8 cellular contexts compared by ENCODE assay signal in the genomic region with DNA sequence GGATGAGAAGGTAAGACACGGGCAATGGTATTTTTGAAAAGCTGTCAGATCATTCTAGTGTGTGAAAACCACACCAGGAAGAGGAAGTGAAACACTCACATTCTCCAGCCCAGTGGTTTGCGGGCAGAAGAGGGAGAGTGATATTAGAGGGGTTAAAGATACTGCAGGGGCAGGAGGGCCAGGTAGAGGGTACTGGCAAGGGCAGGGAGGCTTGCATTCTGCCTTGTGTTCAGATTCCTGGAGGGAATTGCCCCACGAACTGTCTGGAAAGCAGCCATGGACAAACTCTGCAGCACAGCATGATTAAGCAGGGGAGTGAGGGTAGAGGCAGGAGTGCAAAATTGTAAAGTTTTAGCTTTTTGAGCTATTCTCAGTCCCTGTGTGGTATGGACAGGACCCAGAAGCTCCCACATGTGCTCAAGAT. TPM values are rescaled to one million over a fixed set of nuclear protein-coding genes. Genes with fewer than 3 reads are reported as not detected.
A peak's percentile ranks its signal among the peaks of the same experiment; 100 is the strongest.
DNase-seq lines count a peak whose midpoint lies in the region; ATAC-seq and TF ChIP-seq lines count a peak whose summit lies in the region.

No MANE protein-coding gene starts in this region.

- H3K4me3 ChIP-seq in Peyer's patch (no peak overlapping the region), GM23338 (no peak overlapping the region)

- peak in 2 of 3 donors; percentile 66 to 77 for DNase-seq in Peyer's patch
- peak; percentile 86 for DNase-seq in activated effector memory CD4-positive, alpha-beta T cell treated with anti-CD3 and anti-CD28 coated beads, Interleukin-2, amount 50 U/mL, for 16 hours
- peak; percentile 18 for DNase-seq in renal cortical epithelial cell (ENCODE audit: low read depth)
- no peak for DNase-seq in cerebellar nuclear complex (lab: John Stamatoyannopoulos, UW)
- DNase-seq in NCI-H1436 treated with DMSO at 0.1 percent for 48 hours (lab: John Stamatoyannopoulos, UW), result no peak
- no peak for DNase-seq in GM23338 (ENCODE audit: low spot score)

- no peak overlapping the region for H2AFZ ChIP-seq in GM23338

- TF ChIP-seq POLR2A in Peyer's patch (IDR thresholded peaks at IDR 0.05), result no peak

- no peaks in the 10 kb centered on the region for H3K27me3 Mint-ChIP-seq in GM23338 (ENCODE audit: insufficient read depth, low read depth, poor library complexity)

- H3K9me2 ChIP-seq in GM23338 (ENCODE audit: insufficient read depth), result peaks cover 15% of the 10 kb centered on the region

- no peak overlapping the region for H3K4me2 ChIP-seq in GM23338

- ATAC-seq in GM18499 (IDR thresholded peaks at IDR 0.05; ENCODE audit: insufficient read depth, unreplicated experiment), result peak; percentile 85
- ATAC-seq in HG02884 (IDR thresholded peaks at IDR 0.05; ENCODE audit: unreplicated experiment), result peak; percentile 92
- no peak for ATAC-seq in GM23338

- peaks cover 2% of the 10 kb centered on the region; the same call in 1 of the 3 replicates for H3K9me3 Mint-ChIP-seq in GM23338

- no peaks in the 10 kb centered on the region for H3K27me3 ChIP-seq in Peyer's patch
- no peaks in the 10 kb centered on the region for H3K27me3 ChIP-seq in GM23338 (ENCODE audit: insufficient read depth)

- H3K4me1 ChIP-seq in Peyer's patch (peaks cover 0 to 19% (median 17%) of the 10 kb centered on the region in 4 donors), GM23338 (ENCODE audit: insufficient read depth) (peaks cover 11% of the 10 kb centered on the region; the same call in 1 of the 2 replicates)

- H4K20me1 ChIP-seq in GM23338 (replicated peaks; ENCODE audit: insufficient read depth), result no peaks in the 10 kb centered on the region

- no peaks in the 10 kb centered on the region for H3K79me2 ChIP-seq in GM23338 (replicated peaks; ENCODE audit: insufficient read depth)

- H3K36me3 ChIP-seq in Peyer's patch, result no peaks in the 10 kb centered on the region
- H3K36me3 ChIP-seq in GM23338 (ENCODE audit: insufficient read depth), result no peaks in the 10 kb centered on the region; the same call in 1 of the 2 replicates

- H3K27ac ChIP-seq in Peyer's patch (no peak overlapping the region), GM23338 (ENCODE audit: low read depth) (no peak overlapping the region)

- no peak overlapping the region for H3K4me3 Mint-ChIP-seq in GM23338

- H3K4me1 Mint-ChIP-seq in GM23338, result peaks cover 15% of the 10 kb centered on the region

- H3K27ac Mint-ChIP-seq in GM23338, result no peak overlapping the region

- H3F3A ChIP-seq in GM23338 (replicated peaks; ENCODE audit: low read depth), result 0 out of 2 replicates have a peak, but pooled peaks cover 5% of the 10 kb centered on the region

- no peak for TF ChIP-seq CTCF in Peyer's patch (IDR thresholded peaks at IDR 0.05)
- TF ChIP-seq CTCF in GM23338 (conservative IDR thresholded peaks at IDR 0.05; ENCODE audit: low read depth in 2 of 2), result no peak

- H3K9me3 ChIP-seq in Peyer's patch, result no peaks in the 10 kb centered on the region

- H3K36me3 Mint-ChIP-seq in GM23338 (ENCODE audit: low read depth), result no peaks in the 10 kb centered on the region; the same call in 2 of the 3 replicates

TF ChIP-seq in GM23338, 12 proteins besides CTCF, POLR2A, EP300 and RAD21:
- TF ChIP-seq POLR2AphosphoS5 (IDR thresholded peaks at IDR 0.05; ENCODE audit: low read depth) (no peak), NANOG (IDR thresholded peaks at IDR 0.05; ENCODE audit: borderline replicate concordance) (no peak), JUNB (IDR thresholded peaks at IDR 0.05; ENCODE audit: unreplicated experiment) (no peak), EZH2phosphoT487 (IDR thresholded peaks at IDR 0.05; ENCODE audit: unreplicated experiment) (no peak)
- TF ChIP-seq, protein P1, sequence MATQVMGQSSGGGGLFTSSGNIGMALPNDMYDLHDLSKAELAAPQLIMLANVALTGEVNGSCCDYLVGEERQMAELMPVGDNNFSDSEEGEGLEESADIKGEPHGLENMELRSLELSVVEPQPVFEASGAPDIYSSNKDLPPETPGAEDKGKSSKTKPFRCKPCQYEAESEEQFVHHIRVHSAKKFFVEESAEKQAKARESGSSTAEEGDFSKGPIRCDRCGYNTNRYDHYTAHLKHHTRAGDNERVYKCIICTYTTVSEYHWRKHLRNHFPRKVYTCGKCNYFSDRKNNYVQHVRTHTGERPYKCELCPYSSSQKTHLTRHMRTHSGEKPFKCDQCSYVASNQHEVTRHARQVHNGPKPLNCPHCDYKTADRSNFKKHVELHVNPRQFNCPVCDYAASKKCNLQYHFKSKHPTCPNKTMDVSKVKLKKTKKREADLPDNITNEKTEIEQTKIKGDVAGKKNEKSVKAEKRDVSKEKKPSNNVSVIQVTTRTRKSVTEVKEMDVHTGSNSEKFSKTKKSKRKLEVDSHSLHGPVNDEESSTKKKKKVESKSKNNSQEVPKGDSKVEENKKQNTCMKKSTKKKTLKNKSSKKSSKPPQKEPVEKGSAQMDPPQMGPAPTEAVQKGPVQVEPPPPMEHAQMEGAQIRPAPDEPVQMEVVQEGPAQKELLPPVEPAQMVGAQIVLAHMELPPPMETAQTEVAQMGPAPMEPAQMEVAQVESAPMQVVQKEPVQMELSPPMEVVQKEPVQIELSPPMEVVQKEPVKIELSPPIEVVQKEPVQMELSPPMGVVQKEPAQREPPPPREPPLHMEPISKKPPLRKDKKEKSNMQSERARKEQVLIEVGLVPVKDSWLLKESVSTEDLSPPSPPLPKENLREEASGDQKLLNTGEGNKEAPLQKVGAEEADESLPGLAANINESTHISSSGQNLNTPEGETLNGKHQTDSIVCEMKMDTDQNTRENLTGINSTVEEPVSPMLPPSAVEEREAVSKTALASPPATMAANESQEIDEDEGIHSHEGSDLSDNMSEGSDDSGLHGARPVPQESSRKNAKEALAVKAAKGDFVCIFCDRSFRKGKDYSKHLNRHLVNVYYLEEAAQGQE (IDR thresholded peaks at IDR 0.05; ENCODE audit: unreplicated experiment), result no peak
TF ChIP-seq in GM23338: peak in this region for 0.

RNA-seq across cellular contexts. Expression of gene NIPAL1, which starts 30.9 kb away (rescaled TPM):
- 10 to 100 TPM in 3 of 4 donors, 1 to 10 TPM in 1; 5.0 to 26.3 (median 13.8) TPM for total RNA-seq in Peyer's patch
- 8.6 and 11.1 TPM in 2 replicates for total RNA-seq in renal cortical epithelial cell
- 8.2 and 9.2 TPM in 2 replicates for total RNA-seq in GM23338 (2014; rRNA removed; shearing (Covaris generic))
- polyA plus RNA-seq in GM23338 (2016; fragmentation: Nextera tagmentation; extraction: Ambion mirVana), result 4.5 and 5.3 TPM in 2 replicates

RNA-seq across cellular contexts. Expression of gene CNGA1, which starts 31.0 kb away (rescaled TPM):
- 10 to 100 TPM in 2 of 4 donors, 1 to 10 TPM in 1, not detected in 1; 9.8 to 22.2 (median 11.7) TPM for total RNA-seq in Peyer's patch
- 0.17 and 3.9 TPM in 2 replicates for total RNA-seq in renal cortical epithelial cell
- total RNA-seq in GM23338 (2014; rRNA removed; shearing (Covaris generic)), result 2.0 and 3.3 TPM in 2 replicates
- polyA plus RNA-seq in GM23338 (2016; fragmentation: Nextera tagmentation; extraction: Ambion mirVana), result 4.9 and 6.2 TPM in 2 replicates

Comparison
In these comparisons a context has a peak if more than half of its experiments do, and no peak if none do; other contexts are left out.
1. DNase-seq: peak in Peyer's patch (2 of 3), activated effector memory CD4-positive, alpha-beta T cell treated with anti-CD3 and anti-CD28 coated beads, Interleukin-2, amount 50 U/mL, for 16 hours (single experiment) and renal cortical epithelial cell (single experiment); none in cerebellar nuclear complex (0 of 2), NCI-H1436 treated with DMSO at 0.1 percent for 48 hours (single experiment) and GM23338 (single experiment).